ENCODE assay signal across 16 cellular contexts in the genomic region with DNA sequence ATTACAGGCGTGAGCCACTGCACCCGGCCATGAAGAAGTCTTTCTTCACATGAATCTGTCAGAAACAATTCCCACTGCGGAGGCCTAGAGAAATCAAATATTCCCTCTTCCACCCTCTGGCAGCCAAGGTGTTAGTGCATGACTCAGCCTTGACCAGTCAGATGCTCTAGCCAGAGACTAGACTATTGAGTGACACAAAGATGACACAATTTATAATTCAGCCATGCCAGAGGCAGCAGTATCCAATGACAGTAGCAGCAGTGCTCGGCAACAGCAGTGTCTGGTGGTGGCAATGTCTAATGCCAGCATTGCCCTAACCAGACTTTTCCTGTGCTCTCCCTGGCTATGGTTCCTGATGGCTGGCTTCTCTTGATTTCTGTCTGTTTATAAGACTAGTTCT. TPM values are rescaled to one million over a fixed set of nuclear protein-coding genes. Genes with fewer than 3 reads are reported as not detected.
A peak's percentile ranks its signal among the peaks of the same experiment; 100 is the strongest.
DNase-seq lines count a peak whose midpoint lies in the region; ATAC-seq and TF ChIP-seq lines count a peak whose summit lies in the region.
"Had no signal": no experiment of that assay in that cellular context is flagged by ENCODE, and none has a peak within 500 bp of the region (broad histone marks: within the 10 kb centered on the region; RNA-seq: fewer than 3 reads in every experiment).

No MANE protein-coding gene starts in this region.

- H3K27me3 ChIP-seq in brain microvascular endothelial cell (replicated peaks) = no peaks in the 10 kb centered on the region
- H3K27me3 ChIP-seq in psoas muscle (ENCODE audit: insufficient read depth in 3 of 3, low read length in 2 of 3) = no peaks in the 10 kb centered on the region

- intact Hi-C loops in psoas muscle (cut with DNase I) = loop anchor here in 1 of 2 donors (1.0 kb wide), 1 partner anchor 19 kb away; the partner anchor contains the start of gene ARNT

- peaks cover 14% of the 10 kb centered on the region for H3K4me1 ChIP-seq in psoas muscle
- H3K4me1 ChIP-seq: prostate gland had no signal

- TF ChIP-seq CTCF in brain microvascular endothelial cell (IDR thresholded peaks at IDR 0.05; ENCODE audit: low read depth, low read length, missing control alignments) (no peak), psoas muscle (IDR thresholded peaks at IDR 0.05) (peak; percentile 13)

- no peaks in the 10 kb centered on the region for H3K9me3 ChIP-seq in psoas muscle
- H3K9me3 ChIP-seq: prostate gland had no signal

- H3K27ac ChIP-seq in brain microvascular endothelial cell (no peak overlapping the region), psoas muscle (peak overlapping the region; percentile 91)
- H3K27ac ChIP-seq: prostate gland had no signal

- H3K4me3 ChIP-seq in brain microvascular endothelial cell (ENCODE audit: low read depth, low read length) (no peak overlapping the region), psoas muscle (peak overlapping the region; percentile 40)
- H3K4me3 ChIP-seq: prostate gland had no signal

- H3K36me3 ChIP-seq in brain microvascular endothelial cell (replicated peaks) (no peaks in the 10 kb centered on the region), psoas muscle (ENCODE audit: insufficient read depth in 1 of 2, low read depth in 1 of 2) (no peaks in the 10 kb centered on the region)
- H3K36me3 ChIP-seq: prostate gland had no signal

- in situ Hi-C loops in brain microvascular endothelial cell (cut with HindIII; ENCODE audit: low pct_ligation_motif_present, low sequenced_read_pairs) = no loop called here

- WGBS in psoas muscle, 3 donors = 32 to 56% (median 42%) methylated on average over 4 of the region's 4 CpGs

- ATAC-seq in psoas muscle (peak; percentile 100), HG02938 (IDR thresholded peaks at IDR 0.05; ENCODE audit: unreplicated experiment) (no peak), GM19455 (IDR thresholded peaks at IDR 0.05; ENCODE audit: unreplicated experiment) (no peak), GM18907 (IDR thresholded peaks at IDR 0.05; ENCODE audit: unreplicated experiment) (no peak)
- ATAC-seq: activated naive CD8-positive, alpha-beta T cell treated with anti-CD3 and anti-CD28 coated beads, Interleukin-2, amount 50 U/mL, for 24 hours had no signal

- DNase-seq in NCI-H146 (lab: John Stamatoyannopoulos, UW) (peak; percentile 5), NCI-H146 treated with DMSO at 0.1 percent for 48 hours (lab: John Stamatoyannopoulos, UW; ENCODE audit: unreplicated experiment) (no peak), NCI-H2196 treated with DMSO at 0.1 percent for 48 hours (lab: John Stamatoyannopoulos, UW; ENCODE audit: unreplicated experiment) (peak; percentile 49), brain microvascular endothelial cell (peak; percentile 37), psoas muscle (peak; percentile 34 to 82)
- DNase-seq: activated naive CD8-positive, alpha-beta T cell treated with anti-CD3 and anti-CD28 coated beads, Interleukin-2, amount 50 U/mL, for 24 hours; DND-41; glutamatergic neuron; NCI-H1417; T-helper 9 cell had no signal

RNA-seq across cellular contexts. Expression of gene CTXND2, which starts 8.7 kb away (rescaled TPM):
- total RNA-seq in psoas muscle = not detected
- not detected for polyA plus RNA-seq in psoas muscle
- total RNA-seq: dorsolateral prefrontal cortex, subcutaneous adipose tissue had no signal

RNA-seq across cellular contexts. Expression of gene ARNT, which starts 19.2 kb away (rescaled TPM):
- total RNA-seq in psoas muscle = 10 to 100 TPM; 38.0 to 38.9 (median 38.5) TPM
- 10 to 100 TPM; 11.5 to 29.4 (median 13.6) TPM for polyA plus RNA-seq in psoas muscle

RNA-seq across cellular contexts. Expression of gene SETDB1, which starts 30.5 kb away (rescaled TPM):
- total RNA-seq in psoas muscle = 10 to 100 TPM; 19.4 to 27.1 (median 20.4) TPM
- 10 to 100 TPM; 12.8 to 14.8 (median 13.5) TPM for polyA plus RNA-seq in psoas muscle

Comparison
In these comparisons a context has a peak if more than half of its experiments do, and no peak if none do; other contexts are left out.
1. ATAC-seq: peak in psoas muscle (4 of 4); none in HG02938 (single experiment), GM19455 (single experiment) and GM18907 (single experiment).